17 cellular contexts compared by ENCODE assay signal in the genomic region with DNA sequence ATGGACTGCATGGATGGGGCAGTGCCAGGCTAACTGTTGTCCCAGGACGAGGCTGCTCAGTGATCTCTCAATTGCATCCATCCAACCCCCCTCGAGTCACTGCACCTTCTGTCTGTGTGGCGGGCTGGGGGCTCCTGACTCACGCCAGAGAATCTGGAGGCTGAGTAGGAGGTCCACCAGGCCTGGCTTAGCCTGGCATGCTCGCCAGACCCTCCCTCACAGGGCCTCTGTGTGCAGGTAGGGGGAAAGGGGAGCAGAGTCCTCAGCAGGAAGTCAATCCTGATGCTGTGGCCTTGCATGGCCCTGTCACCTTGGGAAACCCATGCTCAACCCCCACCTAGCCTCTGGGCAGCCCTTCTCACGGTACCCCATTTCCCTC.
DNase-seq lines count a peak whose midpoint lies in the region; ATAC-seq, FAIRE-seq and TF ChIP-seq lines count a peak whose summit lies in the region.
"Had no signal": no experiment of that assay in that cellular context is flagged by ENCODE, and none has a peak within 500 bp of the region (broad histone marks: within the 10 kb centered on the region; RNA-seq: fewer than 3 reads in every experiment).

No MANE protein-coding gene starts in this region.

- in situ Hi-C loops in HepG2 (cut with HindIII; ENCODE audit: extremely low pct_ligation_motif_present, low pct_unique_long_range_greater_than_20kb): no loop called here

- H3K36me3 ChIP-seq in HepG2 (replicated peaks in 1 of 2; ENCODE audit: control insufficient read depth in 1 of 2, insufficient read depth in 2 of 2, low read length in 2 of 2) (peaks cover 0 to 7% of the 10 kb centered on the region in 2 experiments; a peak in 2 of 5 replicates), right lobe of liver (no peaks in the 10 kb centered on the region), smooth muscle cell (ENCODE audit: low read depth) (no peaks in the 10 kb centered on the region), ovary (no peaks in the 10 kb centered on the region)

- no peak for DNase-seq in HepG2 (ENCODE audit: low spot score)
- DNase-seq in right lobe of liver: no peak
- DNase-seq in islet precursor cell: peak; percentile 40
- no peak for DNase-seq in smooth muscle cell (lab: John Stamatoyannopoulos, UW; ENCODE audit: unreplicated experiment)
- no peak for DNase-seq in ovary
- DNase-seq in stimulated activated naive CD8-positive, alpha-beta T cell treated with anti-CD3 and anti-CD28 coated beads, Interleukin-15, Interleukin-2, amounts not matched to agents 100 U/mL and 50 U/mL, for 24 hours: no peak
- DNase-seq in NCI-H345 treated with DMSO at 0.1 percent for 48 hours (lab: John Stamatoyannopoulos, UW; ENCODE audit: unreplicated experiment): no peak
- DNase-seq: 8988T; AML-193; C1 segment of cervical spinal cord; Calu3; CD4-positive, alpha-beta T cell; DMS 273 treated with DMSO at 0.1 percent for 48 hours; GM23248; H7 had no signal

- no peaks in the 10 kb centered on the region for H3K9me3 ChIP-seq in HepG2 (ENCODE audit: low read length)
- no peaks in the 10 kb centered on the region for H3K9me3 ChIP-seq in right lobe of liver
- H3K9me3 ChIP-seq in smooth muscle cell (replicated peaks; ENCODE audit: low read depth): no peaks in the 10 kb centered on the region
- peaks cover 0 to 8% of the 10 kb centered on the region in 2 donors for H3K9me3 ChIP-seq in ovary

- H3K27ac ChIP-seq in HepG2 (ENCODE audit: extremely low read length, insufficient read depth, low read length): no peak overlapping the region
- no peak overlapping the region for H3K27ac ChIP-seq in right lobe of liver
- peak overlapping the region; percentile 84 for H3K27ac ChIP-seq in smooth muscle cell (ENCODE audit: low read depth)
- no peak overlapping the region for H3K27ac ChIP-seq in ovary
- H3K27ac ChIP-seq: GM23248 had no signal

- H3K4me2 ChIP-seq in HepG2 (ENCODE audit: low read depth, low read length) (no peak overlapping the region), smooth muscle cell (no peak overlapping the region)

- H3K79me2 ChIP-seq in HepG2 (ENCODE audit: insufficient read depth, low read length) (peaks cover 56% of the 10 kb centered on the region), smooth muscle cell (ENCODE audit: low read depth) (no peaks in the 10 kb centered on the region)

- CTCF ChIA-PET in HepG2 (lab: Yijun Ruan, JAX; ENCODE audit: low intra/inter-chr PET ratio, low total read pairs): no interaction called here

- peaks cover 2% of the 10 kb centered on the region; the same call in 1 of the 2 replicates for H4K20me1 ChIP-seq in HepG2 (ENCODE audit: insufficient read depth, low read length)
- H4K20me1 ChIP-seq in smooth muscle cell (ENCODE audit: low read depth): no peaks in the 10 kb centered on the region

- H3F3A ChIP-seq in smooth muscle cell (ENCODE audit: low read depth): peaks cover 5% of the 10 kb centered on the region

- no peak for TF ChIP-seq POLR2A in HepG2 (IDR thresholded peaks at IDR 0.05; ENCODE audit: insufficient read depth in 1 of 2, low read depth in 2 of 2, low read length in 2 of 2)
- no peak for TF ChIP-seq POLR2A in right lobe of liver (IDR thresholded peaks at IDR 0.05)
- TF ChIP-seq POLR2A in ovary (IDR thresholded peaks at IDR 0.05): no peak

- TF ChIP-seq EP300 in HepG2 (IDR thresholded peaks at IDR 0.05; ENCODE audit: low read depth in 2 of 2, low read length in 2 of 2): no peak
- TF ChIP-seq EP300 in HepG2 (CRISPR knock-in tag; IDR thresholded peaks at IDR 0.05; ENCODE audit: borderline replicate concordance): no peak
- TF ChIP-seq EP300 in ovary (IDR thresholded peaks at IDR 0.05): no peak

- no peak for ATAC-seq in HepG2
- ATAC-seq in right lobe of liver: no peak
- no peak for ATAC-seq in stimulated activated naive CD8-positive, alpha-beta T cell treated with anti-CD3 and anti-CD28 coated beads, Interleukin-15, Interleukin-2, amounts not matched to agents 100 U/mL and 50 U/mL, for 24 hours
- ATAC-seq: GM12878 had no signal

- TSS peak; percentile 36 for BruUV-seq in HepG2 (replicated peaks; lab: Mats Ljungman, UMichigan)

- no peak for FAIRE-seq in HepG2 (lab: Jason Lieb, UNC)
- FAIRE-seq: GM12878, GM18507 had no signal

- H3K4me3 ChIP-seq in HepG2 (replicated peaks in 1 of 3; ENCODE audit: insufficient read depth in 1 of 3, low read depth in 2 of 3, low read length in 3 of 3): no peak overlapping the region
- no peak overlapping the region for H3K4me3 ChIP-seq in right lobe of liver
- no peak overlapping the region for H3K4me3 ChIP-seq in smooth muscle cell
- no peak overlapping the region for H3K4me3 ChIP-seq in ovary
- H3K4me3 ChIP-seq: GM12878, GM23248 had no signal

- H3K4me1 ChIP-seq in HepG2 (ENCODE audit: insufficient read depth, low read length): peaks cover 53% of the 10 kb centered on the region
- peaks cover 0 to 28% (median 10%) of the 10 kb centered on the region in 4 donors for H3K4me1 ChIP-seq in right lobe of liver
- peaks cover 11% of the 10 kb centered on the region for H3K4me1 ChIP-seq in smooth muscle cell (ENCODE audit: low read depth)
- peaks cover 2% of the 10 kb centered on the region for H3K4me1 ChIP-seq in ovary (ENCODE audit: insufficient read depth)

- H3K27me3 ChIP-seq in HepG2 (ENCODE audit: control insufficient read depth in 1 of 2, insufficient read depth in 2 of 2, low read length in 2 of 2) (peaks cover 0 to under 1% of the 10 kb centered on the region in 2 experiments; a peak in 2 of 5 replicates), right lobe of liver (no peaks in the 10 kb centered on the region), smooth muscle cell (ENCODE audit: low read depth) (peaks cover 3% of the 10 kb centered on the region), ovary (peaks cover 2% of the 10 kb centered on the region)

- no peak overlapping the region for H3K9ac ChIP-seq in HepG2 (ENCODE audit: insufficient read depth, low read depth, low read length)
- H3K9ac ChIP-seq in smooth muscle cell (ENCODE audit: low read depth): no peak overlapping the region
- H3K9ac ChIP-seq: GM23248 had no signal

- H2AFZ ChIP-seq in HepG2 (ENCODE audit: low read length) (no peak overlapping the region), smooth muscle cell (ENCODE audit: low read depth) (no peak overlapping the region)
- H2AFZ ChIP-seq: GM23248 had no signal

- intact Hi-C loops in HepG2 (cut with micrococcal nuclease; ENCODE audit: unreplicated experiment): no loop called here
- intact Hi-C loops in right lobe of liver (cut with DNase I): no loop called here
- intact Hi-C loops in ovary (cut with DNase I): no loop called here

- 94% methylated on average over 2 of the region's 6 CpGs for WGBS in HepG2 (ENCODE audit: low lambda C conversion rate)
- WGBS in right lobe of liver (ENCODE audit: insufficient coverage, low coverage, low lambda C conversion rate, missing lambda C conversion rate): 40% methylated on average over 1 of the region's 6 CpGs
- WGBS in smooth muscle cell (ENCODE audit: low lambda C conversion rate): 73% methylated on average over 6 of the region's 6 CpGs
- WGBS in ovary, 3 donors: 81 to 85% (median 82%) methylated on average over 6 of the region's 6 CpGs

- POLR2A ChIA-PET in HepG2 (lab: Yijun Ruan, JAX): no interaction called here

- no peak for TF ChIP-seq CTCF in HepG2 (CRISPR knock-in tag; IDR thresholded peaks at IDR 0.05)
- TF ChIP-seq CTCF in right lobe of liver (IDR thresholded peaks at IDR 0.05): no peak
- no peak for TF ChIP-seq CTCF in smooth muscle cell (IDR thresholded peaks at IDR 0.05; ENCODE audit: borderline replicate concordance, insufficient read depth, poor library complexity, severe bottlenecking)
- no peak for TF ChIP-seq CTCF in ovary (IDR thresholded peaks at IDR 0.05)

- no peak for TF ChIP-seq RAD21 in HepG2 (CRISPR knock-in tag; IDR thresholded peaks at IDR 0.05)

TF ChIP-seq in HepG2, 621 proteins besides CTCF, POLR2A, EP300 and RAD21:
- no peak for TF ChIP-seq HNF4A (CRISPR knock-in tag; IDR thresholded peaks at IDR 0.05)
- TF ChIP-seq WIZ (CRISPR knock-in tag; IDR thresholded peaks at IDR 0.05): no peak
- TF ChIP-seq ZFP1 (CRISPR knock-in tag; IDR thresholded peaks at IDR 0.05): no peak
- TF ChIP-seq, protein P1, sequence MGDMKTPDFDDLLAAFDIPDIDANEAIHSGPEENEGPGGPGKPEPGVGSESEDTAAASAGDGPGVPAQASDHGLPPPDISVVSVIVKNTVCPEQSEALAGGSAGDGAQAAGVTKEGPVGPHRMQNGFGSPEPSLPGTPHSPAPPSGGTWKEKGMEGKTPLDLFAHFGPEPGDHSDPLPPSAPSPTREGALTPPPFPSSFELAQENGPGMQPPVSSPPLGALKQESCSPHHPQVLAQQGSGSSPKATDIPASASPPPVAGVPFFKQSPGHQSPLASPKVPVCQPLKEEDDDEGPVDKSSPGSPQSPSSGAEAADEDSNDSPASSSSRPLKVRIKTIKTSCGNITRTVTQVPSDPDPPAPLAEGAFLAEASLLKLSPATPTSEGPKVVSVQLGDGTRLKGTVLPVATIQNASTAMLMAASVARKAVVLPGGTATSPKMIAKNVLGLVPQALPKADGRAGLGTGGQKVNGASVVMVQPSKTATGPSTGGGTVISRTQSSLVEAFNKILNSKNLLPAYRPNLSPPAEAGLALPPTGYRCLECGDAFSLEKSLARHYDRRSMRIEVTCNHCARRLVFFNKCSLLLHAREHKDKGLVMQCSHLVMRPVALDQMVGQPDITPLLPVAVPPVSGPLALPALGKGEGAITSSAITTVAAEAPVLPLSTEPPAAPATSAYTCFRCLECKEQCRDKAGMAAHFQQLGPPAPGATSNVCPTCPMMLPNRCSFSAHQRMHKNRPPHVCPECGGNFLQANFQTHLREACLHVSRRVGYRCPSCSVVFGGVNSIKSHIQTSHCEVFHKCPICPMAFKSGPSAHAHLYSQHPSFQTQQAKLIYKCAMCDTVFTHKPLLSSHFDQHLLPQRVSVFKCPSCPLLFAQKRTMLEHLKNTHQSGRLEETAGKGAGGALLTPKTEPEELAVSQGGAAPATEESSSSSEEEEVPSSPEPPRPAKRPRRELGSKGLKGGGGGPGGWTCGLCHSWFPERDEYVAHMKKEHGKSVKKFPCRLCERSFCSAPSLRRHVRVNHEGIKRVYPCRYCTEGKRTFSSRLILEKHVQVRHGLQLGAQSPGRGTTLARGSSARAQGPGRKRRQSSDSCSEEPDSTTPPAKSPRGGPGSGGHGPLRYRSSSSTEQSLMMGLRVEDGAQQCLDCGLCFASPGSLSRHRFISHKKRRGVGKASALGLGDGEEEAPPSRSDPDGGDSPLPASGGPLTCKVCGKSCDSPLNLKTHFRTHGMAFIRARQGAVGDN (CRISPR knock-in tag; IDR thresholded peaks at IDR 0.05): peak; percentile 27
- no peak for TF ChIP-seq ATF7 (IDR thresholded peaks at IDR 0.05)
- TF ChIP-seq ATF7 (CRISPR knock-in tag; IDR thresholded peaks at IDR 0.05): no peak
- TF ChIP-seq GLMP (CRISPR knock-in tag; IDR thresholded peaks at IDR 0.05; ENCODE audit: borderline replicate concordance): no peak
